9 cellular contexts compared by ENCODE assay signal in the genomic region with DNA sequence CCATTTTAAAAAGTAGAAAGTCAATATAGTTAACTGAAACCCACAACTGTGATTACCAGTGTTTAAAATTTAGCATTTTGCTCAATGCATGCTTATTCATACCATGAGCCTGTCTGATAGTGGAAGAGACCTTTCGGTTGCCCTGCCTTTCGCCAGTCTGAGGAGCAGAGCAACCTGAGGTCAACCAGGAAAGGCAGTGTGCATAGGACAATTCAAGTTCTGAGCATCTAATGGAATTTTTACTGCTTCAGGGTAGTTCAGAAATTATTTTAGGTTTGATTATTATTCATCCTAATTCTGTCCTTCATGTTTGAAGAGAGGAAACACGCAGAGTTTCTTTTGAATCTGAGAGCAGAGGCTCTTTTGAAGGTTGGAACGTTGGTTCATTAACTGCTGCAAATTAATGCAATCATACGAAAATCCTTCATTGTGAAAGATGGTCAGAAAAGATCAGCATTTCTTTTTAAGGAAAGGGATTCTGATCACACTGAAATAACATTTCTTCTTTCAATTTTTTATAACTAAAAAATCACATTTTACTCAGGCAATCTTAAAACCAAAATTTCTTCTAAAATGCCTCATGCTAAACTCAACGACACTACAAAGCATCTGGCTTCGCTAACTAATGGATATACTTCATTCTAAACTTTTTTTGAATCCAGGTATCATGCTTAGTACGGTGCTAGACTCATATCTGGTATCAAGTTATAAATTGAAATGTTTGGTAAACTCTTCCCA.
DNase-seq lines count a peak whose midpoint lies in the region; ATAC-seq and TF ChIP-seq lines count a peak whose summit lies in the region.
"Had no signal": no experiment of that assay in that cellular context is flagged by ENCODE, and none has a peak within 500 bp of the region (broad histone marks: within the 10 kb centered on the region; RNA-seq: fewer than 3 reads in every experiment).

No MANE protein-coding gene starts in this region.

- no peaks in the 10 kb centered on the region for H3K36me3 Mint-ChIP-seq in neural progenitor cell

- DNase-seq in A673 (ENCODE audit: low spot score) (peak; percentile 33), breast epithelium (ENCODE audit: low spot score in 2 of 2) (no peak), neural progenitor cell (ENCODE audit: low spot score) (no peak), SIG-M5 (lab: John Stamatoyannopoulos, UW) (no peak), amygdala (lab: John Stamatoyannopoulos, UW) (no peak)
- DNase-seq: Karpas-422 had no signal

- H3K27ac ChIP-seq in A673 (ENCODE audit: low read depth, low read length, poor library complexity, severe bottlenecking) (peak overlapping the region; percentile 84), breast epithelium (peak overlapping the region; percentile 60 to 89), neural progenitor cell (no peak overlapping the region)

- intact Hi-C loops in A673 (cut with micrococcal nuclease; ENCODE audit: unreplicated experiment) = loop anchor here (5.0 kb wide), 3 partner anchors 38 to 203 kb away; no protein-coding TSS in a partner anchor
- intact Hi-C loops in breast epithelium (cut with DNase I; ENCODE audit: low total_unique reads) = no loop called here

- H3K4me3 ChIP-seq in A673 (ENCODE audit: low read depth, low read length, poor library complexity, severe bottlenecking) = peak overlapping the region; percentile 8
- peak overlapping the region; percentile 67 for H3K4me3 ChIP-seq in Loucy (ENCODE audit: low read length, poor library complexity, severe bottlenecking)
- peak overlapping the region in 1 of 3 donors; percentile 51 for H3K4me3 ChIP-seq in breast epithelium
- H3K4me3 ChIP-seq in neural progenitor cell = no peak overlapping the region

- H3K4me3 Mint-ChIP-seq in neural progenitor cell = peak overlapping the region; percentile 22

- peaks cover 69% of the 10 kb centered on the region for H3K4me1 Mint-ChIP-seq in neural progenitor cell

- POLR2A ChIA-PET in A673 (lab: Charles Lee; ENCODE audit: low non-redundant PET) = no interaction called here

- H2AFZ ChIP-seq in Loucy (ENCODE audit: low read length) = no peak overlapping the region
- no peak overlapping the region for H2AFZ ChIP-seq in neural progenitor cell (replicated peaks)

- peaks cover 76% of the 10 kb centered on the region for H3K4me1 ChIP-seq in A673 (ENCODE audit: insufficient read depth, low read length, poor library complexity, severe bottlenecking)
- H3K4me1 ChIP-seq in Loucy (ENCODE audit: insufficient read depth, low read length, poor library complexity, severe bottlenecking) = peaks cover 71% of the 10 kb centered on the region
- H3K4me1 ChIP-seq in breast epithelium = no peaks in the 10 kb centered on the region
- H3K4me1 ChIP-seq in neural progenitor cell = peaks cover 43% of the 10 kb centered on the region

- H3K9ac ChIP-seq in Loucy (ENCODE audit: low read depth, low read length, poor library complexity, severe bottlenecking) (peak overlapping the region; percentile 12), neural progenitor cell (no peak overlapping the region)

- peaks cover 18% of the 10 kb centered on the region for H3F3A ChIP-seq in Loucy (ENCODE audit: low read depth)
- peaks cover 25% of the 10 kb centered on the region for H3F3A ChIP-seq in neural progenitor cell (ENCODE audit: low read depth)

- H3K27me3 ChIP-seq in A673 (replicated peaks; ENCODE audit: insufficient read depth, low read depth, low read length, poor library complexity) (no peaks in the 10 kb centered on the region), Loucy (ENCODE audit: insufficient read depth, low read length, poor library complexity, severe bottlenecking) (no peaks in the 10 kb centered on the region), breast epithelium (no peaks in the 10 kb centered on the region), neural progenitor cell (no peaks in the 10 kb centered on the region)

- H4K20me1 ChIP-seq in Loucy (ENCODE audit: insufficient read depth, low read length, poor library complexity, severe bottlenecking) = no peaks in the 10 kb centered on the region
- no peaks in the 10 kb centered on the region for H4K20me1 ChIP-seq in neural progenitor cell (ENCODE audit: low read depth)

- peak overlapping the region; percentile 91 for H3K27ac Mint-ChIP-seq in neural progenitor cell

- CTCF ChIA-PET in A673 (lab: Charles Lee) = interaction anchor here (0.8 kb wide), 1 partner anchor 200 kb away, joined by 3 read pairs; no protein-coding TSS in a partner anchor

- H3K4me2 ChIP-seq in Loucy (ENCODE audit: low read depth, low read length, poor library complexity, severe bottlenecking) (peak overlapping the region; percentile 77), neural progenitor cell (no peak overlapping the region)

- H3K9me2 ChIP-seq in Loucy (replicated peaks; ENCODE audit: low read depth, low read length) = no peaks in the 10 kb centered on the region

- no peaks in the 10 kb centered on the region for H3K9me3 ChIP-seq in A673 (ENCODE audit: low read depth, low read length, poor library complexity, severe bottlenecking)
- no peaks in the 10 kb centered on the region for H3K9me3 ChIP-seq in Loucy (ENCODE audit: insufficient read depth, low read depth, low read length)
- no peaks in the 10 kb centered on the region for H3K9me3 ChIP-seq in breast epithelium
- H3K9me3 ChIP-seq in neural progenitor cell (ENCODE audit: low read depth) = no peaks in the 10 kb centered on the region

- peaks cover 2% of the 10 kb centered on the region for H3K27me3 Mint-ChIP-seq in neural progenitor cell (ENCODE audit: insufficient read depth, low read depth)

- ATAC-seq in GM21723 (IDR thresholded peaks at IDR 0.05; ENCODE audit: unreplicated experiment) = no peak
- no peak for ATAC-seq in HG02763 (IDR thresholded peaks at IDR 0.05; ENCODE audit: unreplicated experiment)

- H3K36me3 ChIP-seq in A673 (ENCODE audit: insufficient read depth, low read length, poor library complexity, severe bottlenecking) (no peaks in the 10 kb centered on the region), Loucy (ENCODE audit: insufficient read depth, low read length) (no peaks in the 10 kb centered on the region), breast epithelium (no peaks in the 10 kb centered on the region), neural progenitor cell (no peaks in the 10 kb centered on the region)

- no peak for TF ChIP-seq CTCF in A673 (conservative IDR thresholded peaks at IDR 0.05; ENCODE audit: low read depth, low read length)
- no peak for TF ChIP-seq CTCF in Loucy (conservative IDR thresholded peaks at IDR 0.05; ENCODE audit: low read length)
- TF ChIP-seq CTCF in breast epithelium (IDR thresholded peaks at IDR 0.05) = no peak
- TF ChIP-seq CTCF in neural progenitor cell (IDR thresholded peaks at IDR 0.05) = no peak

- no peaks in the 10 kb centered on the region for H3K9me3 Mint-ChIP-seq in neural progenitor cell

- TSS peak; percentile 69 for BruUV-seq in A673 (replicated peaks; lab: Mats Ljungman, UMichigan)

- H3K79me2 ChIP-seq in Loucy (ENCODE audit: insufficient read depth, low read length) = no peaks in the 10 kb centered on the region
- H3K79me2 ChIP-seq in neural progenitor cell (ENCODE audit: low read depth) = no peaks in the 10 kb centered on the region

- TF ChIP-seq POLR2A in breast epithelium (IDR thresholded peaks at IDR 0.05) = no peak
